23 cellular contexts compared by ENCODE assay signal in the genomic region with DNA sequence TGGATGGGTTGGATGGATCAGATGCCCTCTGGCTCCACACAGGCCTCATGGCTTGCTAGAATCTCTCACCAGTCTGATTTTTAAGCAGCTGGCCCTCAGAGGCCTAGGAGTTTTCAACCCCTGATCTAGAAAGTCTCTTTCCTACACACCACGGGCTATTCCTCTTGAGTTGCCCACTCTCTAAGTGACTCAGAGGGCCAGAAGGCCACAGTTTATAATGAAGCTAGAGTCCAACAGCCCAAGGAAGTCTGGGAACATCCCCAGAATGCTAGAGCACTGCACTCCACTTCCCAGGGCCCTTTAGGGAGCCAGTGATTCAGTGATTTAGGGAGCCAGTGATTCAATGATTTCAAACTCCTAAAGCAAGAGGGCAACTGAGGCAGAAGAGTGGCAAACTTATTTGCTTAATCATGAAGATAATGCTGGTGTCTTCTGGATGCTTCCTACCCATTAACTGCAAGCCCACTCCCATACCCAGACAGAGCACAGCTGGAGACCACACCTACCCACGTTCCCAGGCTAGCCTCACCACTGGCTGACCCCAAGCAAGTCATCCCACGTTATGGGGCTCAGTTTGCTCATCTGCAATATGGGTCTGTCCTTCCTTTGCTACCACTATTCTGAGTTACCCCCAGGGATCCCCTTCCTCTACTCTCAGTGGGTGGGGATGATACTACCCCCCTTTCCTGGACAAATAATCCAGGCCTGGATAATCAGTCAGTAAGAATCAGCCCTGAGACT. TPM values are rescaled to one million over a fixed set of nuclear protein-coding genes. Genes with fewer than 3 reads are reported as not detected.
DNase-seq lines count a peak whose midpoint lies in the region; ATAC-seq, FAIRE-seq and TF ChIP-seq lines count a peak whose summit lies in the region.
"Had no signal": no experiment of that assay in that cellular context is flagged by ENCODE, and none has a peak within 500 bp of the region (broad histone marks: within the 10 kb centered on the region; RNA-seq: fewer than 3 reads in every experiment).

No MANE protein-coding gene starts in this region.

- no peaks in the 10 kb centered on the region for H3K9me3 Mint-ChIP-seq in natural killer cell
- H3K9me3 Mint-ChIP-seq: activated T-helper 17 cell treated with anti-CD3 and anti-CD28 coated beads, Interleukin-2, amount 50 U/mL, for 72 hours had no signal

- WGBS in spleen, 5 donors: 58 to 79% (median 71%) methylated on average over 3 of the region's 3 CpGs

- intact Hi-C loops in left colon (cut with DNase I, micrococcal nuclease): no loop called here
- intact Hi-C loops in spleen (cut with DNase I; ENCODE audit: low total_unique reads): no loop called here
- intact Hi-C loops in natural killer cell (cut with micrococcal nuclease): no loop called here

- peak overlapping the region; percentile 6 for H3K27ac ChIP-seq in angular gyrus (ENCODE audit: low read depth, low read length)
- peak overlapping the region; percentile 1 to 90 (median 73) for H3K27ac ChIP-seq in spleen
- H3K27ac ChIP-seq: foreskin keratinocyte, left lung, SK-N-MC had no signal

- H3K27me3 ChIP-seq in spleen (replicated peaks in 1 of 7): no peaks in the 10 kb centered on the region
- H3K27me3 ChIP-seq: foreskin keratinocyte, left lung had no signal

- H3K27me3 Mint-ChIP-seq in natural killer cell (ENCODE audit: low read depth in 2 of 2): no peaks in the 10 kb centered on the region
- H3K27me3 Mint-ChIP-seq: activated T-helper 17 cell treated with anti-CD3 and anti-CD28 coated beads, Interleukin-2, amount 50 U/mL, for 72 hours; B cell had no signal

- TF ChIP-seq POLR2A in GM12891 (IDR thresholded peaks at IDR 0.05; ENCODE audit: low read depth, low read length) (no peak), spleen (IDR thresholded peaks at IDR 0.05) (no peak)

- H3K4me1 ChIP-seq in spleen: peaks cover 0 to 84% (median 52%) of the 10 kb centered on the region in 6 donors

- DNase-seq in GM12891 (ENCODE audit: insufficient read length, low spot score): no peak
- peak; percentile 0 to 2 for DNase-seq in left colon
- no peak for DNase-seq in spleen
- no peak for DNase-seq in NCI-H1092 (lab: John Stamatoyannopoulos, UW)
- DNase-seq in activated CD4-positive, alpha-beta T cell treated with anti-CD3 and anti-CD28 coated beads for 1 hour: no peak
- DNase-seq in natural killer cell: no peak
- DNase-seq: amniotic stem cell; foreskin keratinocyte; NCI-H1436 treated with DMSO at 0.1 percent for 48 hours; stimulated activated CD4-positive, alpha-beta T cell treated with anti-CD3 and anti-CD28 coated beads, Interleukin-4, amount 100 ng/mL, for 1 hour; T-helper 9 cell had no signal

- no peak overlapping the region for H3K4me3 Mint-ChIP-seq in natural killer cell
- H3K4me3 Mint-ChIP-seq: activated T-helper 17 cell treated with anti-CD3 and anti-CD28 coated beads, Interleukin-2, amount 50 U/mL, for 72 hours; B cell; central memory CD8-positive, alpha-beta T cell had no signal

- H3K36me3 ChIP-seq in spleen: peaks cover 0 to 18% (median 0%) of the 10 kb centered on the region in 6 donors

- no peak overlapping the region for H3K27ac Mint-ChIP-seq in natural killer cell
- H3K27ac Mint-ChIP-seq: activated T-helper 17 cell treated with anti-CD3 and anti-CD28 coated beads, Interleukin-2, amount 50 U/mL, for 72 hours; B cell had no signal

- H3K4me3 ChIP-seq in spleen: no peak overlapping the region
- H3K4me3 ChIP-seq: left lung, SK-N-MC, skin epidermis had no signal

- H3K36me3 Mint-ChIP-seq in natural killer cell: no peaks in the 10 kb centered on the region

- no peaks in the 10 kb centered on the region for H3K4me1 Mint-ChIP-seq in natural killer cell
- H3K4me1 Mint-ChIP-seq: activated T-helper 17 cell treated with anti-CD3 and anti-CD28 coated beads, Interleukin-2, amount 50 U/mL, for 72 hours; B cell; central memory CD8-positive, alpha-beta T cell had no signal

- no peak for ATAC-seq in left colon
- ATAC-seq in GM21723 (IDR thresholded peaks at IDR 0.05; ENCODE audit: unreplicated experiment): no peak
- ATAC-seq in natural killer cell: no peak
- ATAC-seq: activated CD4-positive, CD25-positive, alpha-beta regulatory T cell treated with anti-CD3 and anti-CD28 coated beads, Interleukin-2, amount 50 U/mL, for 24 hours; activated T-helper 17 cell treated with anti-CD3 and anti-CD28 coated beads, Interleukin-2, amount 50 U/mL, for 72 hours; foreskin keratinocyte; left lung had no signal

- TF ChIP-seq CTCF in spleen (IDR thresholded peaks at IDR 0.05 in 8 of 11, conservative IDR thresholded peaks at IDR 0.05 in 3 of 11) (no peak), natural killer cell (IDR thresholded peaks at IDR 0.05) (no peak)

- peak; percentile 16 for FAIRE-seq in GM12891 (lab: Jason Lieb, UNC)
- FAIRE-seq: endometrium, G401.6, GM12892 had no signal

- no peaks in the 10 kb centered on the region for H3K9me3 ChIP-seq in spleen
- H3K9me3 ChIP-seq: left lung had no signal

TF ChIP-seq in GM12891, 5 proteins besides CTCF, POLR2A, EP300 and RAD21:
- TF ChIP-seq PAX5 (IDR thresholded peaks at IDR 0.05; ENCODE audit: insufficient read depth, low read length, severe bottlenecking) (no peak), POU2F2 (IDR thresholded peaks at IDR 0.05; ENCODE audit: low read depth, low read length) (no peak), SPI1 (IDR thresholded peaks at IDR 0.05; ENCODE audit: low read depth, low read length) (no peak), TAF1 (IDR thresholded peaks at IDR 0.05; ENCODE audit: low read depth, low read length) (no peak), POLR2AphosphoS5 (IDR thresholded peaks at IDR 0.05; ENCODE audit: low read depth, low read length) (no peak)

RNA-seq across cellular contexts. Expression of a gene that starts 36.7 kb away (rescaled TPM):
- polyA plus RNA-seq in GM12891 (2012; ENCODE audit: low read depth, missing spikeins): 9.5 TPM
- 10 to 100 TPM; 15.2 to 28.6 TPM for total RNA-seq in left colon
- total RNA-seq in spleen: 100 to 1,000 TPM in 6 of 7 donors, 10 to 100 TPM in 1; 91.9 to 172 (median 152) TPM
- polyA plus RNA-seq in spleen: 100 to 1,000 TPM in 2 of 3 donors, 10 to 100 TPM in 1; 57.9 to 156 (median 138) TPM
- total RNA-seq in natural killer cell: 100 to 1,000 TPM in 2 of 3 donors, 10 to 100 TPM in 1; 98.8 to 127 (median 107) TPM

Comparison
In these comparisons a context has a peak if more than half of its experiments do, and no peak if none do; other contexts are left out.
1. DNase-seq: peak in left colon (2 of 2); none in GM12891 (single experiment), spleen (single experiment), NCI-H1092 (single experiment), activated CD4-positive, alpha-beta T cell treated with anti-CD3 and anti-CD28 coated beads for 1 hour (single experiment) and natural killer cell (single experiment).